Comparison of ENCODE assay signal across 8 cellular contexts in the genomic region with DNA sequence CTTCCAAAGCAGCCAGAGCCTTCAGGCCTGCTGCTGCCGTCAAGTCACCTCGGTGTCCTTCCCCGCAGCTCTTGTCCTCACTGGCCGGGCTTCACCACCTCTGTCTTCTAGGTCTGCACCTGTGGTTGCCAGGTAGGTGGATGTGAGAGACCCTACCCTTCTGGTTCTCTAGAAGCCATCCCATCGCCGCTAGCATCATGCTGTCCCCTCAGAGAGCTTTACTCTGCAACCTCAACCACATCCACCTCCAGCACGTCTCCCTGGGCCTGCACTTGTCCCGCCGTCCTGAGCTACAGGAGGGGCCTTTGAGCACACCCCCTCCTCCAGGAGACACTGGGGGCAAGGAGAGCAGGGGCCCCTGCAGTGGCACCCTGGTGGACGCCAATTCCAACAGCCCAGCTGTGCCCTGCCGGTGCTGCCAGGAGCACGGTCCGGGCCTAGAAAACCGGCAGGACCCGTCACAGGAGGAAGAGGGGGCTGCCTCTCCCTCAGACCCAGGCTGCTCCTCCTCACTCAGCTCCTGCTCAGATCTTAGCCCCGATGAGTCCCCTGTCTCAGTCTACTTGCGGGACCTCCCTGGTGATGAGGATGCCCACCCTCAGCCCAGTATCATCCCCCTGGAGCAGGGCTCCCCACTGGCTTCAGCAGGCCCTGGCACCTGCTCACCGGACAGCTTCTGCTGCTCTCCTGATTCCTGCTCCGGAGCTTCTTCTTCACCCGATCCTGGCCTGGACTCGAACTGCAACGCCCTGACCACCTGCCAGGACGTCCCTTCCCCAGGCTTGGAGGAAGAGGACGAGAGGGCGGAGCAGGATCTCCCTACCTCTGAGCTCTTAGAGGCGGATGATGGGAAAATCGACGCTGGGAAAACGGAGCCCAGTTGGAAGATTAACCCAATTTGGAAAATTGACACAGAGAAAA. TPM values are rescaled to one million over a fixed set of nuclear protein-coding genes. Genes with fewer than 3 reads are reported as not detected.
A peak's percentile ranks its signal among the peaks of the same experiment; 100 is the strongest.
DNase-seq lines count a peak whose midpoint lies in the region; ATAC-seq and FAIRE-seq lines count a peak whose summit lies in the region.
"Had no signal": no experiment of that assay in that cellular context is flagged by ENCODE, and none has a peak within 500 bp of the region (broad histone marks: within the 10 kb centered on the region; RNA-seq: fewer than 3 reads in every experiment).

No MANE protein-coding gene starts in this region.

- peaks cover 9% of the 10 kb centered on the region; the same call in 1 of the 2 replicates for H3K27me3 ChIP-seq in HUES6 (ENCODE audit: control insufficient read depth, insufficient read depth, low read length)

- H3K4me3 ChIP-seq in HUES6 (ENCODE audit: low read depth, low read length): peak overlapping the region; percentile 87
- H3K4me3 ChIP-seq in iPS-11a (ENCODE audit: low read depth, low read length): peak overlapping the region; percentile 39

- no peak for FAIRE-seq in RCC 7860 (lab: Jason Lieb, UNC)

- H3K27ac Mint-ChIP-seq in activated T-cell treated with anti-CD3 and anti-CD28 coated beads, Interleukin-2, amount 50 U/mL, for 72 hours: no peak overlapping the region

- H3K4me1 Mint-ChIP-seq in activated T-cell treated with anti-CD3 and anti-CD28 coated beads, Interleukin-2, amount 50 U/mL, for 72 hours (ENCODE audit: low read depth): peaks cover 40% of the 10 kb centered on the region

- no peak overlapping the region for H3K27ac ChIP-seq in HUES6 (ENCODE audit: low read depth, low read length)

- H3K4me1 ChIP-seq in HUES6 (ENCODE audit: control insufficient read depth, insufficient read depth, low read length): peaks cover 28% of the 10 kb centered on the region

- peak overlapping the region; percentile 66 to 84 for H3K4me3 Mint-ChIP-seq in activated T-cell treated with anti-CD3 and anti-CD28 coated beads, Interleukin-2, amount 50 U/mL, for 72 hours

- H3K36me3 ChIP-seq in HUES6 (ENCODE audit: control insufficient read depth, insufficient read depth, low read length): peaks cover 45% of the 10 kb centered on the region

- no peak overlapping the region for H3K9ac ChIP-seq in HUES6 (ENCODE audit: low read length)

- no peaks in the 10 kb centered on the region for H3K9me3 ChIP-seq in HUES6 (ENCODE audit: control insufficient read depth, insufficient read depth, low read depth, low read length)

- no peak for ATAC-seq in activated T-cell treated with anti-CD3 and anti-CD28 coated beads, Interleukin-2, amount 50 U/mL, for 72 hours (replicated peaks in 1 of 2)
- ATAC-seq in stimulated activated naive CD8-positive, alpha-beta T cell treated with anti-CD3 and anti-CD28 coated beads, Interleukin-15, Interleukin-2, amounts not matched to agents 100 U/mL and 50 U/mL, for 24 hours: no peak

- H3K27me3 Mint-ChIP-seq in activated T-cell treated with anti-CD3 and anti-CD28 coated beads, Interleukin-2, amount 50 U/mL, for 72 hours (ENCODE audit: low read depth): no peaks in the 10 kb centered on the region

- H3K9me3 Mint-ChIP-seq in activated T-cell treated with anti-CD3 and anti-CD28 coated beads, Interleukin-2, amount 50 U/mL, for 72 hours: no peaks in the 10 kb centered on the region

- peak in 1 of 2 donors; percentile 12 for DNase-seq in activated T-cell treated with anti-CD3 and anti-CD28 coated beads, Interleukin-2, amount 50 U/mL, for 72 hours
- peak; percentile 15 for DNase-seq in stimulated activated naive CD8-positive, alpha-beta T cell treated with anti-CD3 and anti-CD28 coated beads, Interleukin-15, Interleukin-2, amounts not matched to agents 100 U/mL and 50 U/mL, for 24 hours
- no peak for DNase-seq in central memory CD4-positive, alpha-beta T cell
- DNase-seq in HT-29 (ENCODE audit: low spot score) (no peak), RCC 7860 (ENCODE audit: low spot score) (no peak)

- peaks cover 0 to 3% of the 10 kb centered on the region in 2 donors for H3K36me3 Mint-ChIP-seq in activated T-cell treated with anti-CD3 and anti-CD28 coated beads, Interleukin-2, amount 50 U/mL, for 72 hours (ENCODE audit: insufficient read depth in 2 of 2)

RNA-seq across cellular contexts. Expression of gene RUSC1, which starts 1.1 kb away (rescaled TPM):
- total RNA-seq in activated T-cell treated with anti-CD3 and anti-CD28 coated beads, Interleukin-2, amount 50 U/mL, for 72 hours: 10 to 100 TPM; 20.5 to 26.8 TPM
- total RNA-seq in HT-29 (2014; rRNA removed; shearing (Covaris generic)): 80.6 and 86.9 TPM in 2 replicates

RNA-seq across cellular contexts. Expression of gene FDPS, which starts 13.2 kb away (rescaled TPM):
- 100 to 1,000 TPM; 182 to 184 TPM for total RNA-seq in activated T-cell treated with anti-CD3 and anti-CD28 coated beads, Interleukin-2, amount 50 U/mL, for 72 hours
- 270 and 302 TPM in 2 replicates for total RNA-seq in HT-29 (2014; rRNA removed; shearing (Covaris generic))

RNA-seq across cellular contexts. Expression of gene PKLR, which starts 20.6 kb away (rescaled TPM):
- total RNA-seq in activated T-cell treated with anti-CD3 and anti-CD28 coated beads, Interleukin-2, amount 50 U/mL, for 72 hours: not detected
- total RNA-seq in HT-29 (2014; rRNA removed; shearing (Covaris generic)): 0.28 TPM in 1 of 2 replicates, not detected in the other
- total RNA-seq: mononuclear cell had no signal

RNA-seq across cellular contexts. Expression of gene HCN3, which starts 44.6 kb away (rescaled TPM):
- 1 to 10 TPM; 3.6 to 4.1 TPM for total RNA-seq in activated T-cell treated with anti-CD3 and anti-CD28 coated beads, Interleukin-2, amount 50 U/mL, for 72 hours
- total RNA-seq in HT-29 (2014; rRNA removed; shearing (Covaris generic)): 4.3 and 6.4 TPM in 2 replicates

RNA-seq across cellular contexts. Expression of gene CLK2, which starts 48.5 kb away (rescaled TPM):
- total RNA-seq in activated T-cell treated with anti-CD3 and anti-CD28 coated beads, Interleukin-2, amount 50 U/mL, for 72 hours: 10 to 100 TPM; 72.4 to 77.9 TPM
- total RNA-seq in HT-29 (2014; rRNA removed; shearing (Covaris generic)): 29.3 and 35.2 TPM in 2 replicates
